Comparison of ENCODE assay signal across 16 cellular contexts in genomic region chr9:101443358-101443757, GRCh38. TPM values are rescaled to one million over a fixed set of nuclear protein-coding genes. Genes with fewer than 3 reads are reported as not detected.
A peak's percentile ranks its signal among the peaks of the same experiment; 100 is the strongest.
DNase-seq lines count a peak whose midpoint lies in the region; ATAC-seq and TF ChIP-seq lines count a peak whose summit lies in the region.
"Had no signal": no experiment of that assay in that cellular context is flagged by ENCODE, and none has a peak within 500 bp of the region (broad histone marks: within the 10 kb centered on the region; RNA-seq: fewer than 3 reads in every experiment).

No MANE protein-coding gene starts in this region.

- peaks cover 0 to 17% (median 0%) of the 10 kb centered on the region in 12 donors for H3K4me1 ChIP-seq in heart left ventricle
- H3K4me1 ChIP-seq: BLaER1 had no signal

- no peaks in the 10 kb centered on the region for H3K36me3 ChIP-seq in heart left ventricle
- H3K36me3 ChIP-seq: BLaER1 had no signal

- H3K9me3 ChIP-seq in heart left ventricle: no peaks in the 10 kb centered on the region
- H3K9me3 ChIP-seq: BLaER1 had no signal

- peaks cover 0 to 7% (median 0%) of the 10 kb centered on the region in 9 donors for H3K27me3 ChIP-seq in heart left ventricle
- H3K27me3 ChIP-seq: BLaER1 had no signal

- H3K27ac ChIP-seq in heart left ventricle: peak overlapping the region in 11 of 12 donors; percentile 5 to 76 (median 54)
- H3K27ac ChIP-seq: BLaER1 had no signal

- no peak overlapping the region for H3K4me3 ChIP-seq in heart left ventricle
- H3K4me3 ChIP-seq: BLaER1 had no signal

- TF ChIP-seq CTCF in heart left ventricle (IDR thresholded peaks at IDR 0.05) (no peak), GM20000 (IDR thresholded peaks at IDR 0.05; ENCODE audit: extremely low read depth, missing control alignments) (no peak)

- TF ChIP-seq POLR2A in heart left ventricle (IDR thresholded peaks at IDR 0.05): no peak

- ATAC-seq in heart left ventricle (peak; percentile 93 to 98 (median 96)), HG03139 (IDR thresholded peaks at IDR 0.05; ENCODE audit: unreplicated experiment) (no peak)
- ATAC-seq: stimulated activated memory B cell treated with anti-CD40 and anti-IgM and Interleukin-4, amounts not matched to agents 10 μg/mL and 1 μg/mL and 100 μg/mL, for 72 hours had no signal

- DNase-seq in NCI-H128 (lab: John Stamatoyannopoulos, UW; ENCODE audit: unreplicated experiment) (peak; percentile 34), NCI-H69 (lab: John Stamatoyannopoulos, UW) (peak; percentile 99), heart left ventricle (peak; percentile 65 to 88 (median 77)), pons (ENCODE audit: low spot score) (peak; percentile 53), COLO668 (lab: John Stamatoyannopoulos, UW; ENCODE audit: unreplicated experiment) (no peak), GM20000 (ENCODE audit: low spot score) (no peak), KBM-7 (no peak)
- DNase-seq: amniotic stem cell; KG1; NCI-H2227 treated with DMSO at 0.1 percent for 48 hours; SHP77; stimulated activated CD4-positive, alpha-beta T cell treated with anti-CD3 and anti-CD28 coated beads, Interleukin-4, amount 100 ng/mL, for 4 hours had no signal

- intact Hi-C loops in heart left ventricle (cut with DNase I): loop anchor here in 1 of 10 donors (10.0 kb wide), 1 partner anchor 49 kb away; the partner anchor contains the start of genes MRPL50 and ZNF189

- 34 to 62% (median 47%) methylated on average over 8 of the region's 8 CpGs for WGBS in heart left ventricle, 4 donors

- in situ Hi-C loops in KBM-7 (cut with MboI; ENCODE audit: low pct_unique_long_range_greater_than_20kb, low sequenced_read_pairs): no loop called here

RNA-seq across cellular contexts. Expression of gene ALDOB, which starts 7.8 kb away (rescaled TPM):
- total RNA-seq in heart left ventricle: 1 to 10 TPM in 1 of 9 donors, under 1 TPM in 5, not detected in 3; 0.36 to 1.8 (median 0.52) TPM
- under 1 TPM; 0.15 to 0.42 TPM for polyA plus RNA-seq in heart left ventricle
- total RNA-seq: pulmonary artery endothelial cell had no signal

RNA-seq across cellular contexts. Expression of gene ZNF189, which starts 44.7 kb away (rescaled TPM):
- total RNA-seq in heart left ventricle: 10 to 100 TPM; 16.9 to 34.6 (median 19.3) TPM
- 10 to 100 TPM in 1 of 2 donors, 1 to 10 TPM in 1; 10.0 to 19.3 TPM for polyA plus RNA-seq in heart left ventricle

RNA-seq across cellular contexts. Expression of gene MRPL50, which starts 44.9 kb away (rescaled TPM):
- 10 to 100 TPM; 12.3 to 18.3 (median 15.6) TPM for total RNA-seq in heart left ventricle
- 10 to 100 TPM; 14.1 to 15.2 TPM for polyA plus RNA-seq in heart left ventricle

RNA-seq across cellular contexts. Expression of gene BAAT, which starts 58.6 kb away (rescaled TPM):
- total RNA-seq in heart left ventricle: under 1 TPM in 3 of 9 donors, not detected in 6; 0.17 to 0.32 (median 0.19) TPM
- under 1 TPM; 0.03 to 0.08 TPM for polyA plus RNA-seq in heart left ventricle

Comparison
In these comparisons a context has a peak if more than half of its experiments do, and no peak if none do; other contexts are left out.
1. DNase-seq: peak in NCI-H128 (single experiment), NCI-H69 (single experiment), heart left ventricle (5 of 5) and pons (single experiment); none in COLO668 (single experiment), GM20000 (single experiment) and KBM-7 (single experiment).